ENCODE assay signal across 18 cellular contexts in genomic region chr11:114253771-114254170, GRCh38. TPM values are rescaled to one million over a fixed set of nuclear protein-coding genes. Genes with fewer than 3 reads are reported as not detected.
DNase-seq lines count a peak whose midpoint lies in the region; ATAC-seq and TF ChIP-seq lines count a peak whose summit lies in the region.
"Had no signal": no experiment of that assay in that cellular context is flagged by ENCODE, and none has a peak within 500 bp of the region (broad histone marks: within the 10 kb centered on the region; RNA-seq: fewer than 3 reads in every experiment).

No MANE protein-coding gene starts in this region.

- TF ChIP-seq CTCF in natural killer cell (IDR thresholded peaks at IDR 0.05) (no peak), esophagus squamous epithelium (IDR thresholded peaks at IDR 0.05) (peak in 1 of 6 experiments; percentile 7), prostate gland (IDR thresholded peaks at IDR 0.05) (no peak)

- ATAC-seq in natural killer cell (no peak), GM21737 (IDR thresholded peaks at IDR 0.05; ENCODE audit: unreplicated experiment) (no peak), left lobe of liver (no peak)
- no peak for ATAC-seq in natural killer cell treated with Interleukin-12 subunit alpha and Interleukin-12 subunit beta and Interleukin-15 and Interleukin-18, amount 100 ng/mL, for 72 hours

- H3K4me3 ChIP-seq in esophagus squamous epithelium: no peak overlapping the region
- H3K4me3 ChIP-seq in prostate gland: no peak overlapping the region
- H3K4me3 ChIP-seq: Peyer's patch had no signal

- intact Hi-C loops in natural killer cell (cut with micrococcal nuclease) (no loop called here), esophagus squamous epithelium (cut with DNase I) (loop anchor here (5.0 kb wide), 1 partner anchor 191 kb away; no protein-coding TSS in a partner anchor), prostate gland (cut with DNase I) (loop anchor here (5.0 kb wide), 1 partner anchor 46 kb away; no protein-coding TSS in a partner anchor)

- H3K4me3 Mint-ChIP-seq in natural killer cell: no peak overlapping the region
- H3K4me3 Mint-ChIP-seq in natural killer cell treated with Interleukin-12 subunit alpha and Interleukin-12 subunit beta and Interleukin-15 and Interleukin-18, amount 100 ng/mL, for 72 hours: no peak overlapping the region
- H3K4me3 Mint-ChIP-seq: CD4-positive, alpha-beta memory T cell had no signal

- DNase-seq in natural killer cell: no peak
- no peak for DNase-seq in natural killer cell treated with Interleukin-12 subunit alpha and Interleukin-12 subunit beta and Interleukin-15 and Interleukin-18, amount 100 ng/mL, for 72 hours (ENCODE audit: low spot score)
- DNase-seq in esophagus squamous epithelium (lab: John Stamatoyannopoulos, UW): no peak
- DNase-seq in prostate gland (ENCODE audit: low spot score): no peak
- DNase-seq in HUDEP-2 (lab: John Stamatoyannopoulos, UW; ENCODE audit: unreplicated experiment in 76 of 76): no peak
- no peak for DNase-seq in left lobe of liver (ENCODE audit: low spot score)
- DNase-seq in NCI-H748 treated with DMSO at 0.1 percent for 48 hours (lab: John Stamatoyannopoulos, UW): no peak
- DNase-seq: AML-193; CD4-positive, alpha-beta memory T cell; DND-41; GDM1; HCEC 1CT; MM.1S; NCI-H1417; NCI-H2029; NCI-H2171 treated with DMSO at 0.1 percent for 48 hours; Peyer's patch had no signal

- H3K27ac ChIP-seq in esophagus squamous epithelium: peak overlapping the region in 3 of 4 donors; percentile 43 to 69 (median 61)
- H3K27ac ChIP-seq in prostate gland: peak overlapping the region; percentile 35 to 56
- H3K27ac ChIP-seq: Peyer's patch had no signal

- peaks cover 12 to 60% (median 28%) of the 10 kb centered on the region in 3 donors for H3K4me1 ChIP-seq in esophagus squamous epithelium
- H3K4me1 ChIP-seq in prostate gland (replicated peaks): peaks cover 12% of the 10 kb centered on the region

- 64 to 73% methylated on average over 2 of the region's 2 CpGs for WGBS in esophagus squamous epithelium, 2 donors
- WGBS in prostate gland: 83% methylated on average over 2 of the region's 2 CpGs

- no peaks in the 10 kb centered on the region for H3K27me3 ChIP-seq in esophagus squamous epithelium
- H3K27me3 ChIP-seq in prostate gland (replicated peaks; ENCODE audit: insufficient read depth): no peaks in the 10 kb centered on the region
- H3K27me3 ChIP-seq: Peyer's patch had no signal

- H3K27me3 Mint-ChIP-seq in natural killer cell (ENCODE audit: low read depth in 2 of 2): no peaks in the 10 kb centered on the region
- H3K27me3 Mint-ChIP-seq in natural killer cell treated with Interleukin-12 subunit alpha and Interleukin-12 subunit beta and Interleukin-15 and Interleukin-18, amount 100 ng/mL, for 72 hours: no peaks in the 10 kb centered on the region
- H3K27me3 Mint-ChIP-seq: CD4-positive, alpha-beta memory T cell had no signal

- H3K9me3 Mint-ChIP-seq in natural killer cell: no peaks in the 10 kb centered on the region
- no peaks in the 10 kb centered on the region for H3K9me3 Mint-ChIP-seq in natural killer cell treated with Interleukin-12 subunit alpha and Interleukin-12 subunit beta and Interleukin-15 and Interleukin-18, amount 100 ng/mL, for 72 hours
- H3K9me3 Mint-ChIP-seq: CD4-positive, alpha-beta memory T cell had no signal

- peaks cover 10 to 25% of the 10 kb centered on the region in 2 donors for H3K4me1 Mint-ChIP-seq in natural killer cell
- peaks cover 0 to 15% of the 10 kb centered on the region in 2 donors for H3K4me1 Mint-ChIP-seq in natural killer cell treated with Interleukin-12 subunit alpha and Interleukin-12 subunit beta and Interleukin-15 and Interleukin-18, amount 100 ng/mL, for 72 hours (ENCODE audit: low read depth in 2 of 2)

- no peaks in the 10 kb centered on the region for H3K36me3 Mint-ChIP-seq in natural killer cell
- no peaks in the 10 kb centered on the region for H3K36me3 Mint-ChIP-seq in natural killer cell treated with Interleukin-12 subunit alpha and Interleukin-12 subunit beta and Interleukin-15 and Interleukin-18, amount 100 ng/mL, for 72 hours

- no peak for TF ChIP-seq POLR2A in esophagus squamous epithelium (IDR thresholded peaks at IDR 0.05)
- no peak for TF ChIP-seq POLR2A in prostate gland (IDR thresholded peaks at IDR 0.05)

- no peaks in the 10 kb centered on the region for H3K9me3 ChIP-seq in esophagus squamous epithelium
- H3K9me3 ChIP-seq in prostate gland: no peaks in the 10 kb centered on the region
- H3K9me3 ChIP-seq: Peyer's patch had no signal

- H3K36me3 ChIP-seq in esophagus squamous epithelium: peaks cover 0 to 64% (median 25%) of the 10 kb centered on the region in 3 donors
- H3K36me3 ChIP-seq in prostate gland: peaks cover 0 to 14% of the 10 kb centered on the region in 2 donors

- H3K27ac Mint-ChIP-seq in natural killer cell: peak overlapping the region; percentile 4 to 57
- no peak overlapping the region for H3K27ac Mint-ChIP-seq in natural killer cell treated with Interleukin-12 subunit alpha and Interleukin-12 subunit beta and Interleukin-15 and Interleukin-18, amount 100 ng/mL, for 72 hours

RNA-seq across cellular contexts. Expression of gene NNMT, which starts 42.4 kb away (rescaled TPM):
- total RNA-seq in natural killer cell: 1 to 10 TPM; 1.8 to 2.4 (median 2.0) TPM
- not detected for total RNA-seq in natural killer cell treated with Interleukin-12 subunit alpha and Interleukin-12 subunit beta and Interleukin-15 and Interleukin-18, amount 100 ng/mL, for 72 hours
- 100 to 1,000 TPM in 1 of 4 donors, 10 to 100 TPM in 2, 1 to 10 TPM in 1; 4.1 to 142 (median 56.8) TPM for total RNA-seq in esophagus squamous epithelium
- total RNA-seq in prostate gland: 10 to 100 TPM; 59.3 to 63.2 TPM
- 588 TPM for total RNA-seq in left lobe of liver
- total RNA-seq: CD4-positive, alpha-beta memory T cell had no signal

Comparison
In these comparisons a context has a peak if more than half of its experiments do, and no peak if none do; other contexts are left out.
1. H3K27ac Mint-ChIP-seq: peak in natural killer cell (2 of 2); none in natural killer cell treated with Interleukin-12 subunit alpha and Interleukin-12 subunit beta and Interleukin-15 and Interleukin-18, amount 100 ng/mL, for 72 hours (0 of 2).